14 cellular contexts compared by ENCODE assay signal in genomic region chr22:27258773-27259172, GRCh38.
DNase-seq lines count a peak whose midpoint lies in the region; ATAC-seq and TF ChIP-seq lines count a peak whose summit lies in the region.
"Had no signal": no experiment of that assay in that cellular context is flagged by ENCODE, and none has a peak within 500 bp of the region (broad histone marks: within the 10 kb centered on the region; RNA-seq: fewer than 3 reads in every experiment).

No MANE protein-coding gene starts in this region.

- H3K4me3 ChIP-seq in BE2C (ENCODE audit: low read depth, low read length) = no peak overlapping the region
- no peak overlapping the region for H3K4me3 ChIP-seq in GM23338
- H3K4me3 ChIP-seq: HAP-1 had no signal

- no peak overlapping the region for H3K4me2 ChIP-seq in GM23338

- H3K9me3 Mint-ChIP-seq in GM23338 = peaks cover 23% of the 10 kb centered on the region
- H3K9me3 Mint-ChIP-seq in nephron = peaks cover 16% of the 10 kb centered on the region
- peaks cover 23% of the 10 kb centered on the region for H3K9me3 Mint-ChIP-seq in activated naive CD8-positive, alpha-beta T cell treated with anti-CD3 and anti-CD28 coated beads, Interleukin-2, amount 50 U/mL, for 24 hours

- H3K27me3 ChIP-seq in BE2C (no peaks in the 10 kb centered on the region), GM23338 (ENCODE audit: insufficient read depth) (no peaks in the 10 kb centered on the region)

- no peaks in the 10 kb centered on the region for H3K79me2 ChIP-seq in GM23338 (replicated peaks; ENCODE audit: insufficient read depth)

- peaks cover 5% of the 10 kb centered on the region for H3K27me3 Mint-ChIP-seq in GM23338 (ENCODE audit: insufficient read depth, low read depth, poor library complexity)
- peaks cover 6% of the 10 kb centered on the region for H3K27me3 Mint-ChIP-seq in nephron (ENCODE audit: low read depth)
- peaks cover 9% of the 10 kb centered on the region for H3K27me3 Mint-ChIP-seq in activated naive CD8-positive, alpha-beta T cell treated with anti-CD3 and anti-CD28 coated beads, Interleukin-2, amount 50 U/mL, for 24 hours

- DNase-seq in BE2C = peak; percentile 29
- DNase-seq in GM23338 (ENCODE audit: low spot score) = no peak
- DNase-seq in activated T-cell treated with anti-CD3 and anti-CD28 coated beads for 4 hours = no peak
- no peak for DNase-seq in AG08395 (ENCODE audit: low spot score)
- DNase-seq in activated naive CD8-positive, alpha-beta T cell treated with anti-CD3 and anti-CD28 coated beads, Interleukin-2, amount 50 U/mL, for 24 hours = no peak
- DNase-seq: ACHN, NCI-H1092 treated with DMSO at 0.1 percent for 48 hours, NCI-H1694, NCI-H510A treated with DMSO at 0.1 percent for 48 hours had no signal

- H3K27ac Mint-ChIP-seq in GM23338 = no peak overlapping the region
- H3K27ac Mint-ChIP-seq in nephron = peak overlapping the region; percentile 13 to 93 (median 58)
- H3K27ac Mint-ChIP-seq in activated naive CD8-positive, alpha-beta T cell treated with anti-CD3 and anti-CD28 coated beads, Interleukin-2, amount 50 U/mL, for 24 hours = no peak overlapping the region

- H3K27ac ChIP-seq in GM23338 (ENCODE audit: low read depth) (no peak overlapping the region), VCaP (peak overlapping the region; percentile 18; the same call in 1 of the 2 replicates)

- no peaks in the 10 kb centered on the region for H4K20me1 ChIP-seq in GM23338 (replicated peaks; ENCODE audit: insufficient read depth)

- H3K36me3 Mint-ChIP-seq in GM23338 (ENCODE audit: low read depth) = peaks cover 12% of the 10 kb centered on the region
- peaks cover 7% of the 10 kb centered on the region for H3K36me3 Mint-ChIP-seq in nephron (ENCODE audit: low read depth)
- peaks cover 5% of the 10 kb centered on the region for H3K36me3 Mint-ChIP-seq in activated naive CD8-positive, alpha-beta T cell treated with anti-CD3 and anti-CD28 coated beads, Interleukin-2, amount 50 U/mL, for 24 hours (ENCODE audit: low read depth)

- ATAC-seq in GM23338 = peak; percentile 41
- no peak for ATAC-seq in activated naive CD8-positive, alpha-beta T cell treated with anti-CD3 and anti-CD28 coated beads, Interleukin-2, amount 50 U/mL, for 24 hours
- ATAC-seq: Panc1, Right ventricle myocardium inferior had no signal

- H3K36me3 ChIP-seq in BE2C (no peaks in the 10 kb centered on the region), GM23338 (ENCODE audit: insufficient read depth) (no peaks in the 10 kb centered on the region; the same call in 1 of the 2 replicates)
- H3K36me3 ChIP-seq: HAP-1 had no signal

- TF ChIP-seq CTCF in BE2C (IDR thresholded peaks at IDR 0.05; ENCODE audit: low read depth, low read length) = no peak
- TF ChIP-seq CTCF in GM23338 (conservative IDR thresholded peaks at IDR 0.05; ENCODE audit: low read depth in 2 of 2) = no peak
- TF ChIP-seq CTCF in VCaP (conservative IDR thresholded peaks at IDR 0.05) = no peak
- no peak for TF ChIP-seq CTCF in nephron (IDR thresholded peaks at IDR 0.05; ENCODE audit: unreplicated experiment in 3 of 3)

- H3K4me1 Mint-ChIP-seq in GM23338 = peaks cover 21% of the 10 kb centered on the region
- H3K4me1 Mint-ChIP-seq in nephron = peaks cover 24% of the 10 kb centered on the region
- no peaks in the 10 kb centered on the region for H3K4me1 Mint-ChIP-seq in activated naive CD8-positive, alpha-beta T cell treated with anti-CD3 and anti-CD28 coated beads, Interleukin-2, amount 50 U/mL, for 24 hours

- H3K4me1 ChIP-seq in BE2C = no peaks in the 10 kb centered on the region; the same call in 1 of the 2 replicates
- peaks cover 11% of the 10 kb centered on the region for H3K4me1 ChIP-seq in GM23338 (ENCODE audit: insufficient read depth)
- H3K4me1 ChIP-seq: HAP-1 had no signal

- no peak overlapping the region for H3K4me3 Mint-ChIP-seq in GM23338
- H3K4me3 Mint-ChIP-seq in nephron = no peak overlapping the region
- H3K4me3 Mint-ChIP-seq in activated naive CD8-positive, alpha-beta T cell treated with anti-CD3 and anti-CD28 coated beads, Interleukin-2, amount 50 U/mL, for 24 hours = no peak overlapping the region

- H2AFZ ChIP-seq in GM23338 = peak overlapping the region; percentile 89

- peaks cover 5% of the 10 kb centered on the region; the same call in 1 of the 2 replicates for H3K9me3 ChIP-seq in BE2C

- no peaks in the 10 kb centered on the region for H3F3A ChIP-seq in GM23338 (replicated peaks; ENCODE audit: low read depth)

- no peaks in the 10 kb centered on the region for H3K9me2 ChIP-seq in GM23338 (ENCODE audit: insufficient read depth)

TF ChIP-seq in GM23338, 12 proteins besides CTCF, POLR2A, EP300 and RAD21 (continues in another document):
- TF ChIP-seq EZH2 (IDR thresholded peaks at IDR 0.05; ENCODE audit: low read depth, unreplicated experiment) = no peak
- TF ChIP-seq, protein P1, sequence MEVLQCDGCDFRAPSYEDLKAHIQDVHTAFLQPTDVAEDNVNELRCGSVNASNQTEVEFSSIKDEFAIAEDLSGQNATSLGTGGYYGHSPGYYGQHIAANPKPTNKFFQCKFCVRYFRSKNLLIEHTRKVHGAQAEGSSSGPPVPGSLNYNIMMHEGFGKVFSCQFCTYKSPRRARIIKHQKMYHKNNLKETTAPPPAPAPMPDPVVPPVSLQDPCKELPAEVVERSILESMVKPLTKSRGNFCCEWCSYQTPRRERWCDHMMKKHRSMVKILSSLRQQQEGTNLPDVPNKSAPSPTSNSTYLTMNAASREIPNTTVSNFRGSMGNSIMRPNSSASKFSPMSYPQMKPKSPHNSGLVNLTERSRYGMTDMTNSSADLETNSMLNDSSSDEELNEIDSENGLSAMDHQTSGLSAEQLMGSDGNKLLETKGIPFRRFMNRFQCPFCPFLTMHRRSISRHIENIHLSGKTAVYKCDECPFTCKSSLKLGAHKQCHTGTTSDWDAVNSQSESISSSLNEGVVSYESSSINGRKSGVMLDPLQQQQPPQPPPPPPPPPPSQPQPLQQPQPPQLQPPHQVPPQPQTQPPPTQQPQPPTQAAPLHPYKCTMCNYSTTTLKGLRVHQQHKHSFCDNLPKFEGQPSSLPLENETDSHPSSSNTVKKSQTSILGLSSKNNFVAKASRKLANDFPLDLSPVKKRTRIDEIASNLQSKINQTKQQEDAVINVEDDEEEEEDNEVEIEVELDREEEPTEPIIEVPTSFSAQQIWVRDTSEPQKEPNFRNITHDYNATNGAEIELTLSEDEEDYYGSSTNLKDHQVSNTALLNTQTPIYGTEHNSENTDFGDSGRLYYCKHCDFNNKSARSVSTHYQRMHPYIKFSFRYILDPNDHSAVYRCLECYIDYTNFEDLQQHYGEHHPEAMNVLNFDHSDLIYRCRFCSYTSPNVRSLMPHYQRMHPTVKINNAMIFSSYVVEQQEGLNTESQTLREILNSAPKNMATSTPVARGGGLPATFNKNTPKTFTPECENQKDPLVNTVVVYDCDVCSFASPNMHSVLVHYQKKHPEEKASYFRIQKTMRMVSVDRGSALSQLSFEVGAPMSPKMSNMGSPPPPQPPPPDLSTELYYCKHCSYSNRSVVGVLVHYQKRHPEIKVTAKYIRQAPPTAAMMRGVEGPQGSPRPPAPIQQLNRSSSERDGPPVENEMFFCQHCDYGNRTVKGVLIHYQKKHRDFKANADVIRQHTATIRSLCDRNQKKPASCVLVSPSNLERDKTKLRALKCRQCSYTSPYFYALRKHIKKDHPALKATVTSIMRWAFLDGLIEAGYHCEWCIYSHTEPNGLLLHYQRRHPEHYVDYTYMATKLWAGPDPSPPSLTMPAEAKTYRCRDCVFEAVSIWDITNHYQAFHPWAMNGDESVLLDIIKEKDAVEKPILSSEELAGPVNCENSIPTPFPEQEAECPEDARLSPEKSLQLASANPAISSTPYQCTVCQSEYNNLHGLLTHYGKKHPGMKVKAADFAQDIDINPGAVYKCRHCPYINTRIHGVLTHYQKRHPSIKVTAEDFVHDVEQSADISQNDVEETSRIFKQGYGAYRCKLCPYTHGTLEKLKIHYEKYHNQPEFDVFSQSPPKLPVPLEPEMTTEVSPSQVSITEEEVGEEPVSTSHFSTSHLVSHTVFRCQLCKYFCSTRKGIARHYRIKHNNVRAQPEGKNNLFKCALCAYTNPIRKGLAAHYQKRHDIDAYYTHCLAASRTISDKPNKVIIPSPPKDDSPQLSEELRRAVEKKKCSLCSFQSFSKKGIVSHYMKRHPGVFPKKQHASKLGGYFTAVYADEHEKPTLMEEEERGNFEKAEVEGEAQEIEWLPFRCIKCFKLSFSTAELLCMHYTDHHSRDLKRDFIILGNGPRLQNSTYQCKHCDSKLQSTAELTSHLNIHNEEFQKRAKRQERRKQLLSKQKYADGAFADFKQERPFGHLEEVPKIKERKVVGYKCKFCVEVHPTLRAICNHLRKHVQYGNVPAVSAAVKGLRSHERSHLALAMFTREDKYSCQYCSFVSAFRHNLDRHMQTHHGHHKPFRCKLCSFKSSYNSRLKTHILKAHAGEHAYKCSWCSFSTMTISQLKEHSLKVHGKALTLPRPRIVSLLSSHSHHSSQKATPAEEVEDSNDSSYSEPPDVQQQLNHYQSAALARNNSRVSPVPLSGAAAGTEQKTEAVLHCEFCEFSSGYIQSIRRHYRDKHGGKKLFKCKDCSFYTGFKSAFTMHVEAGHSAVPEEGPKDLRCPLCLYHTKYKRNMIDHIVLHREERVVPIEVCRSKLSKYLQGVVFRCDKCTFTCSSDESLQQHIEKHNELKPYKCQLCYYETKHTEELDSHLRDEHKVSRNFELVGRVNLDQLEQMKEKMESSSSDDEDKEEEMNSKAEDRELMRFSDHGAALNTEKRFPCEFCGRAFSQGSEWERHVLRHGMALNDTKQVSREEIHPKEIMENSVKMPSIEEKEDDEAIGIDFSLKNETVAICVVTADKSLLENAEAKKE (CRISPR knock-in tag; IDR thresholded peaks at IDR 0.05) = no peak
- TF ChIP-seq ETS1 (IDR thresholded peaks at IDR 0.05) = no peak
- no peak for TF ChIP-seq JUNB (IDR thresholded peaks at IDR 0.05; ENCODE audit: unreplicated experiment)
- no peak for TF ChIP-seq POLR2AphosphoS5 (IDR thresholded peaks at IDR 0.05; ENCODE audit: low read depth)
- no peak for TF ChIP-seq NANOG (IDR thresholded peaks at IDR 0.05; ENCODE audit: borderline replicate concordance)
- TF ChIP-seq CREB1 (CRISPR knock-in tag; IDR thresholded peaks at IDR 0.05; ENCODE audit: low read depth) = no peak
- TF ChIP-seq EZH2phosphoT487 (IDR thresholded peaks at IDR 0.05; ENCODE audit: unreplicated experiment) = no peak
- TF ChIP-seq ZNF331 (CRISPR knock-in tag; IDR thresholded peaks at IDR 0.05; ENCODE audit: low read depth) = no peak
- TF ChIP-seq STAT1 (IDR thresholded peaks at IDR 0.05; ENCODE audit: unreplicated experiment) = no peak
- TF ChIP-seq ZNF114 (CRISPR knock-in tag; IDR thresholded peaks at IDR 0.05) = no peak

Comparison
In these comparisons a context has a peak if more than half of its experiments do, and no peak if none do; other contexts are left out.
1. H3K27ac Mint-ChIP-seq: peak in nephron (3 of 3); none in GM23338 (single experiment) and activated naive CD8-positive, alpha-beta T cell treated with anti-CD3 and anti-CD28 coated beads, Interleukin-2, amount 50 U/mL, for 24 hours (single experiment).